8 cellular contexts compared by ENCODE assay signal in genomic region chr1:63773496-63773814, GRCh38. TPM values are rescaled to one million over a fixed set of nuclear protein-coding genes. Genes with fewer than 3 reads are reported as not detected.
A peak's percentile ranks its signal among the peaks of the same experiment; 100 is the strongest.
DNase-seq lines count a peak whose midpoint lies in the region; ATAC-seq and TF ChIP-seq lines count a peak whose summit lies in the region.

No MANE protein-coding gene starts in this region.

- POLR2A ChIA-PET in HEK293T (lab: Yijun Ruan, JAX): interaction anchor here (0.9 to 1.4 kb wide), 2 partner anchors 62 to 82 kb away, joined by 3 read pairs; no protein-coding TSS in a partner anchor

- peaks cover 6% of the 10 kb centered on the region for H3K4me1 ChIP-seq in effector memory CD4-positive, alpha-beta T cell (ENCODE audit: control insufficient read depth, insufficient read depth, low read length, poor library complexity, severe bottlenecking)
- H3K4me1 ChIP-seq in osteoblast (ENCODE audit: insufficient read depth, low read length): peaks cover 16% of the 10 kb centered on the region

- H2AFZ ChIP-seq in osteoblast (ENCODE audit: low read length): peak overlapping the region; percentile 84

- CTCF ChIA-PET in HEK293T (lab: Yijun Ruan, JAX): interaction anchor here (0.9 to 2.7 kb wide), 5 partner anchors 9 to 474 kb away, joined by 3 to 18 read pairs (median 5); no protein-coding TSS in a partner anchor

- peaks cover 38% of the 10 kb centered on the region for H3K27me3 Mint-ChIP-seq in IgD-negative memory B cell

- no peak for DNase-seq in effector memory CD4-positive, alpha-beta T cell
- DNase-seq in osteoblast (ENCODE audit: insufficient read length, low spot score, missing footprints): no peak
- no peak for DNase-seq in HEK293T (ENCODE audit: extremely low spot score)
- no peak for DNase-seq in middle frontal gyrus (ENCODE audit: extremely low spot score, low spot score)

- no peaks in the 10 kb centered on the region for H3K36me3 Mint-ChIP-seq in IgD-negative memory B cell

- peak; percentile 18 for ATAC-seq in GM18502 (IDR thresholded peaks at IDR 0.05; ENCODE audit: poor library complexity, unreplicated experiment)
- no peak for ATAC-seq in GM18909 (IDR thresholded peaks at IDR 0.05; ENCODE audit: poor library complexity, unreplicated experiment)
- no peak for ATAC-seq in HG03097 (IDR thresholded peaks at IDR 0.05; ENCODE audit: low FRiP score, unreplicated experiment)

- H3K4me3 ChIP-seq in effector memory CD4-positive, alpha-beta T cell (ENCODE audit: insufficient read depth, low read depth, low read length, poor library complexity, severe bottlenecking): peak overlapping the region; percentile 48
- peak overlapping the region; percentile 88 for H3K4me3 ChIP-seq in osteoblast (ENCODE audit: insufficient read depth, low read length)

- peaks cover 20% of the 10 kb centered on the region for H4K20me1 ChIP-seq in osteoblast (ENCODE audit: insufficient read depth, low read length)

- no peak for TF ChIP-seq CTCF in osteoblast (IDR thresholded peaks at IDR 0.05; ENCODE audit: extremely low read depth, low read depth, low read length)

- no peaks in the 10 kb centered on the region for H3K9me3 Mint-ChIP-seq in IgD-negative memory B cell

- peaks cover 38% of the 10 kb centered on the region for H3K79me2 ChIP-seq in osteoblast (ENCODE audit: insufficient read depth, low read length)

- no peak overlapping the region for H3K27ac Mint-ChIP-seq in IgD-negative memory B cell

- no peak overlapping the region for H3K27ac ChIP-seq in effector memory CD4-positive, alpha-beta T cell (ENCODE audit: insufficient read depth, low read length, poor library complexity, severe bottlenecking)
- peak overlapping the region; percentile 77 for H3K27ac ChIP-seq in osteoblast (ENCODE audit: low read depth, low read length)

- no peaks in the 10 kb centered on the region for H3K36me3 ChIP-seq in effector memory CD4-positive, alpha-beta T cell (ENCODE audit: control insufficient read depth, insufficient read depth, low read length)
- H3K36me3 ChIP-seq in osteoblast (ENCODE audit: insufficient read depth, low read length): no peaks in the 10 kb centered on the region

- no peaks in the 10 kb centered on the region for H3K9me3 ChIP-seq in effector memory CD4-positive, alpha-beta T cell (ENCODE audit: control insufficient read depth, low read length)
- H3K9me3 ChIP-seq in osteoblast (ENCODE audit: low read depth, low read length): no peaks in the 10 kb centered on the region

- H3K27me3 ChIP-seq in effector memory CD4-positive, alpha-beta T cell (replicated peaks; ENCODE audit: control insufficient read depth, insufficient read depth, low read length, poor library complexity, severe bottlenecking): peaks cover 18% of the 10 kb centered on the region
- no peaks in the 10 kb centered on the region for H3K27me3 ChIP-seq in osteoblast (ENCODE audit: insufficient read depth, low read length)

- peak overlapping the region; percentile 31 to 90 (median 86) for H3K4me3 Mint-ChIP-seq in IgD-negative memory B cell

- H3K4me2 ChIP-seq in osteoblast (ENCODE audit: insufficient read depth, low read length): peak overlapping the region; percentile 91

- peaks cover 8 to 12% (median 10%) of the 10 kb centered on the region in 3 donors for H3K4me1 Mint-ChIP-seq in IgD-negative memory B cell

TF ChIP-seq in HEK293T, 16 proteins besides CTCF, POLR2A, EP300 and RAD21:
- no peak for TF ChIP-seq TARDBP (IDR thresholded peaks at IDR 0.05)
- no peak for TF ChIP-seq FOXA1 (IDR thresholded peaks at IDR 0.05)
- no peak for TF ChIP-seq SUZ12 (IDR thresholded peaks at IDR 0.05)
- TF ChIP-seq BHLHE40 (IDR thresholded peaks at IDR 0.05; ENCODE audit: borderline replicate concordance): no peak
- TF ChIP-seq CTBP1 (IDR thresholded peaks at IDR 0.05; ENCODE audit: borderline replicate concordance): no peak

RNA-seq across cellular contexts. Expression of gene ROR1, which starts 0.4 kb away (rescaled TPM):
- 0.09 TPM for polyA plus RNA-seq in IgD-negative memory B cell
- total RNA-seq in osteoblast: 46.9 and 52.5 TPM in 2 replicates
